ENCODE assay signal across 19 cellular contexts in genomic region chr19:46723023-46723461, GRCh38. TPM values are rescaled to one million over a fixed set of nuclear protein-coding genes. Genes with fewer than 3 reads are reported as not detected.
DNase-seq lines count a peak whose midpoint lies in the region; ATAC-seq and TF ChIP-seq lines count a peak whose summit lies in the region.
"Had no signal": no experiment of that assay in that cellular context is flagged by ENCODE, and none has a peak within 500 bp of the region (broad histone marks: within the 10 kb centered on the region; RNA-seq: fewer than 3 reads in every experiment).

No MANE protein-coding gene starts in this region.

- TF ChIP-seq POLR2A in testis (IDR thresholded peaks at IDR 0.05) = no peak

- H3K9me3 Mint-ChIP-seq in memory B cell = no peaks in the 10 kb centered on the region
- H3K9me3 Mint-ChIP-seq: activated CD4-positive, alpha-beta T cell treated with anti-CD3 and anti-CD28 coated beads, Interleukin-2, amount 10 ng/mL, durations not matched to agents 24 days and 14 days; CD4-positive, CD25-positive, alpha-beta regulatory T cell; nephron progenitor cell had no signal

- WGBS in right cardiac atrium = 77% methylated on average over 16 of the region's 16 CpGs
- WGBS in testis, 2 donors = 89 to 94% methylated on average over 3 to 16 of the region's 16 CpGs

- peak in 2 of 3 donors; percentile 43 to 50 for DNase-seq in right cardiac atrium
- no peak for DNase-seq in left ventricle myocardium superior
- no peak for DNase-seq in memory B cell (ENCODE audit: low spot score in 2 of 2)
- DNase-seq in testis = no peak
- no peak for DNase-seq in GM10248 (ENCODE audit: extremely low spot score)
- DNase-seq: activated CD4-positive, alpha-beta T cell treated with anti-CD3 and anti-CD28 coated beads, Interleukin-2, amount 10 ng/mL, durations not matched to agents 24 days and 14 days; activated gamma-delta T cell treated with Interleukin-2 at 50 U/mL for 16 hours; caudate nucleus; CD4-positive, CD25-positive, alpha-beta regulatory T cell; GDM1; GOT3; kidney glomerular epithelial cell; NCI-H1417 treated with DMSO at 0.1 percent for 48 hours; NCI-H524 treated with DMSO at 0.1 percent for 48 hours; nephron progenitor cell; posterior cingulate gyrus; stimulated activated CD4-positive, alpha-beta T cell treated with anti-CD3 and anti-CD28 coated beads, Interleukin-2, amount 100 ng/mL, for 48 hours; uterus had no signal

- H3K4me3 Mint-ChIP-seq in memory B cell = peak overlapping the region; percentile 37
- H3K4me3 Mint-ChIP-seq: activated CD4-positive, alpha-beta T cell treated with anti-CD3 and anti-CD28 coated beads, Interleukin-2, amount 10 ng/mL, durations not matched to agents 24 days and 14 days; nephron progenitor cell had no signal

- no peaks in the 10 kb centered on the region for H3K27me3 ChIP-seq in right cardiac atrium (ENCODE audit: control insufficient read depth, insufficient read depth)
- no peaks in the 10 kb centered on the region for H3K27me3 ChIP-seq in testis
- H3K27me3 ChIP-seq: uterus had no signal

- peaks cover 30% of the 10 kb centered on the region for H3K36me3 Mint-ChIP-seq in memory B cell

- TF ChIP-seq CTCF in testis (IDR thresholded peaks at IDR 0.05) (no peak), GM10248 (IDR thresholded peaks at IDR 0.05; ENCODE audit: control extremely low read depth, extremely low read depth, low read depth, missing control alignments) (no peak)

- no peak overlapping the region for H3K4me3 ChIP-seq in right cardiac atrium (ENCODE audit: low read length)
- no peak overlapping the region for H3K4me3 ChIP-seq in testis
- H3K4me3 ChIP-seq: uterus had no signal

- H3K4me1 ChIP-seq in right cardiac atrium (ENCODE audit: control insufficient read depth, insufficient read depth, low read length) (no peaks in the 10 kb centered on the region), testis (peaks cover 12% of the 10 kb centered on the region)
- H3K4me1 ChIP-seq: uterus had no signal

- H3K9me3 ChIP-seq in right cardiac atrium (ENCODE audit: control insufficient read depth, low read length) (no peaks in the 10 kb centered on the region), testis (no peaks in the 10 kb centered on the region)
- H3K9me3 ChIP-seq: uterus had no signal

- CTCF ChIA-PET in GM10248 (lab: Yijun Ruan, JAX) = interaction anchor here (1.2 to 3.6 kb wide), 4 partner anchors 8 to 26 kb away, joined by 3 to 23 read pairs (median 6); no protein-coding TSS in a partner anchor

- POLR2A ChIA-PET in GM10248 (lab: Yijun Ruan, JAX) = no interaction called here

- ATAC-seq in right cardiac atrium (no peak), left ventricle myocardium superior (no peak), memory B cell (ENCODE audit: low read depth) (no peak), HG02970 (IDR thresholded peaks at IDR 0.05; ENCODE audit: low FRiP score, unreplicated experiment) (no peak)

- H3K27me3 Mint-ChIP-seq in memory B cell = no peaks in the 10 kb centered on the region
- H3K27me3 Mint-ChIP-seq: activated CD4-positive, alpha-beta T cell treated with anti-CD3 and anti-CD28 coated beads, Interleukin-2, amount 10 ng/mL, durations not matched to agents 24 days and 14 days; CD4-positive, CD25-positive, alpha-beta regulatory T cell had no signal

- peaks cover 45% of the 10 kb centered on the region for H3K4me1 Mint-ChIP-seq in memory B cell

- no peak overlapping the region for H3K27ac Mint-ChIP-seq in memory B cell
- H3K27ac Mint-ChIP-seq: activated CD4-positive, alpha-beta T cell treated with anti-CD3 and anti-CD28 coated beads, Interleukin-2, amount 10 ng/mL, durations not matched to agents 24 days and 14 days; CD4-positive, CD25-positive, alpha-beta regulatory T cell; nephron progenitor cell had no signal

- H3K36me3 ChIP-seq in testis (ENCODE audit: low read depth, missing control alignments) = no peaks in the 10 kb centered on the region
- H3K36me3 ChIP-seq: uterus had no signal

- intact Hi-C loops in right cardiac atrium (cut with DNase I) (no loop called here), left ventricle myocardium superior (cut with micrococcal nuclease) (no loop called here), testis (cut with DNase I; ENCODE audit: low total_unique reads) (no loop called here)

- H3K27ac ChIP-seq in right cardiac atrium (ENCODE audit: low read length) (no peak overlapping the region), testis (no peak overlapping the region)
- H3K27ac ChIP-seq: uterus had no signal

RNA-seq across cellular contexts. Expression of gene PRKD2, which starts 6.1 kb away (rescaled TPM):
- total RNA-seq in right cardiac atrium (10 to 100 TPM; 14.2 to 16.6 (median 14.8) TPM), left ventricle myocardium superior (9.3 TPM), testis (10 to 100 TPM; 25.6 to 35.4 TPM)
- polyA plus RNA-seq in right cardiac atrium (11.3 TPM), testis (ENCODE audit: insufficient read depth, low read depth, low replicate concordance) (22.6 TPM)

RNA-seq across cellular contexts. Expression of gene FKRP, which starts 22.8 kb away (rescaled TPM):
- total RNA-seq in right cardiac atrium = 10 to 100 TPM; 15.0 to 22.7 (median 21.0) TPM
- polyA plus RNA-seq in right cardiac atrium = 15.9 TPM
- 15.3 TPM for total RNA-seq in left ventricle myocardium superior
- total RNA-seq in testis = 10 to 100 TPM; 33.0 to 37.2 TPM
- 22.9 TPM for polyA plus RNA-seq in testis (ENCODE audit: insufficient read depth, low read depth, low replicate concordance)

RNA-seq across cellular contexts. Expression of gene STRN4, which starts 23.2 kb away (rescaled TPM):
- total RNA-seq in right cardiac atrium = 10 to 100 TPM; 49.0 to 69.8 (median 54.7) TPM
- polyA plus RNA-seq in right cardiac atrium = 39.3 TPM
- total RNA-seq in left ventricle myocardium superior = 49.0 TPM
- total RNA-seq in testis = 100 to 1,000 TPM; 229 to 308 TPM
- polyA plus RNA-seq in testis (ENCODE audit: insufficient read depth, low read depth, low replicate concordance) = 213 TPM

Comparison
In these comparisons a context has a peak if more than half of its experiments do, and no peak if none do; other contexts are left out.
1. DNase-seq: peak in right cardiac atrium (2 of 3); none in left ventricle myocardium superior (single experiment), memory B cell (0 of 2), testis (single experiment) and GM10248 (single experiment).